In the genomic region with DNA sequence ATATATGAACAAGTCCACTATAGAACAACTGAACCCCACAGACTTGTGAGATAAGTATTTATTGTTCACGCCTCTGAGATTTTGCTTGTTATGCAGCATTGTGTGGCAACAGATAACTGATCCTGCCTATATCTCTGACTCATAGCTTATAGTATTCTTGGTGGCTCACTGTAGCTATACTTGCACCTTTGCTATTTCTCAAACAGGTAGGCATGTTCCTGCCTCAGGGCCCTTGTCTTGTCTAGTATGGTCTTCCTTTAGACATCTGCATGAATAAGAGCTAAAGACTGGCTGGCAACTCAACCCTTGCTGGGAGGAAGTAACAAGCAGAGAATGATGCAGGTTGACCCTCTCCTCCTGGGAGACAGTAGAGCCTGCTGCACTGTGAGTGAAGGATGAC, we compare ENCODE assay signal across 22 cellular contexts.
"Had no signal": no experiment of that assay in that cellular context is flagged by ENCODE, and none has a peak within 500 bp of the region (broad histone marks: within the 10 kb centered on the region; RNA-seq: fewer than 3 reads in every experiment).

No MANE protein-coding gene starts in this region.

- H3K9me3 ChIP-seq: SJCRH30 had no signal

- FAIRE-seq: HTR-8/SVneo, RCC 7860 had no signal

- H3K27ac ChIP-seq: HL-60, SJCRH30 had no signal

- H3K4me1 ChIP-seq: SJCRH30 had no signal

- H3K36me3 ChIP-seq: SJCRH30 had no signal

- H3K4me3 ChIP-seq: SJCRH30 had no signal

- ATAC-seq: SK-N-SH treated with all-trans-retinoic acid at 6 μM for 48 hours had no signal

- DNase-seq: Kasumi-1, KG1, MM.1S, NCI-H1092 treated with DMSO at 0.1 percent for 48 hours, NCI-H1436, NCI-H187, NCI-H2029, NCI-H2081 treated with DMSO at 0.1 percent for 48 hours, NCI-H2171, NCI-H226, NCI-H446, NCI-H510A, NCI-H524 treated with DMSO at 0.1 percent for 48 hours, NCI-H69, NCI-H774, RPMI8226, SHP77, SJCRH30 had no signal

- H3K27me3 ChIP-seq: SJCRH30 had no signal
